21 cellular contexts compared by ENCODE assay signal in genomic region chr15:78550815-78551214, GRCh38.
"Had no signal": no experiment of that assay in that cellular context is flagged by ENCODE, and none has a peak within 500 bp of the region (broad histone marks: within the 10 kb centered on the region; RNA-seq: fewer than 3 reads in every experiment).

No MANE protein-coding gene starts in this region.

- H3K9me3 ChIP-seq: SJSA1 had no signal

- H3K4me1 ChIP-seq: SJSA1 had no signal

- H3K4me3 ChIP-seq: SJSA1, SK-N-MC had no signal

- FAIRE-seq: RCC 7860 had no signal

- DNase-seq: IMR-90, NCI-H1092, NCI-H1105 treated with DMSO at 0.1 percent for 48 hours, NCI-H1417 treated with DMSO at 0.1 percent for 48 hours, NCI-H146, NCI-H1694 treated with DMSO at 0.1 percent for 48 hours, NCI-H1930, NCI-H2081, NCI-H2107, NCI-H2227 treated with DMSO at 0.1 percent for 48 hours, NCI-H446, NCI-H510A, NCI-H524 treated with DMSO at 0.1 percent for 48 hours, NCI-H69, NCI-H774, Right ventricle myocardium superior, RPMI8226, SIG-M5 had no signal

- H3K27ac ChIP-seq: SJSA1, SK-N-MC had no signal
